In the genomic region with DNA sequence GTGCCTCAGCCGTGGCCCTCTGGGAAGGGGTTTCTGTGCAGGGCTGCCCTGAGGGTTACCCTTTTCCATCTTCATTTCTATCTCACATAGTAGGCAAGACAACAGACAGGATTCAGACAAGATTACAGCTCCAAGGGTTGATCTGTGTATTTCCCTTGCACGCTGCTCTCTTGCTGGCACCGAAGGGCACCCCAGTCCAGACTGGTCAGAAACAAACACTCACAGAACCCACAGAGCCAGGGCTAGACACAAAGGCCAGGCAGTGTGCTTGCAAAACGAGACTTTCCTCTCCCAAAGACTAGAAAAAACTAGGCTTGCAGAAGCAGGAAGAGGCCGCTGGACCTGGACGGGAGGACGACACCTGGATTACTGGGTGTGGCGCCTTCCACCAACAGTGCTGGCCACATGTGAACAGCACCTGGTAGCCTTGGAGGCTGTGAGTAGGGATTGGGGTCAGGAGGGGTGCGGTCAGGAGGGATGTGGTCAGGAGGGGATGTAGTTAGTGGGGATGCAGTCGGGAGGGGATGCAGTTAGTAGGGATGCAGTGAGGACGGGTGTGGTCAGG, we compare ENCODE assay signal across 22 cellular contexts.
DNase-seq lines count a peak whose midpoint lies in the region; ATAC-seq and TF ChIP-seq lines count a peak whose summit lies in the region.
"Had no signal": no experiment of that assay in that cellular context is flagged by ENCODE, and none has a peak within 500 bp of the region (broad histone marks: within the 10 kb centered on the region; RNA-seq: fewer than 3 reads in every experiment).

No MANE protein-coding gene starts in this region.

- no peak overlapping the region for H3K4ac ChIP-seq in mesenchymal stem cell (ENCODE audit: low read depth in 1 of 2, low read length in 2 of 2)

- H3K27me3 ChIP-seq in mesenchymal stem cell (ENCODE audit: control insufficient read depth in 1 of 2, insufficient read depth in 1 of 2, low read length in 2 of 2) (peaks cover 0 to 20% of the 10 kb centered on the region in 2 experiments), transverse colon (no peaks in the 10 kb centered on the region), vagina (no peaks in the 10 kb centered on the region)
- H3K27me3 ChIP-seq: gastroesophageal sphincter, SJSA1, tibial artery had no signal

- peak overlapping the region; percentile 91 for H2AK5ac ChIP-seq in mesenchymal stem cell (ENCODE audit: low read length, severe bottlenecking)

- no peak overlapping the region for H3K14ac ChIP-seq in mesenchymal stem cell (ENCODE audit: low read length in 2 of 2)

- intact Hi-C loops in transverse colon (cut with DNase I; ENCODE audit: low total_unique reads) (no loop called here), vagina (cut with DNase I) (no loop called here)

- TF ChIP-seq CTCF in transverse colon (IDR thresholded peaks at IDR 0.05): no peak
- no peak for TF ChIP-seq CTCF in vagina (IDR thresholded peaks at IDR 0.05)

- no peaks in the 10 kb centered on the region for H3K9me3 Mint-ChIP-seq in activated T-cell treated with anti-CD3 and anti-CD28 coated beads, Interleukin-2, amount 50 U/mL, for 72 hours
- no peaks in the 10 kb centered on the region for H3K9me3 Mint-ChIP-seq in activated T-cell treated with anti-CD3 and anti-CD28 coated beads, Interleukin-2, amount 50 U/mL, for 4 hours
- H3K9me3 Mint-ChIP-seq: dendritic cell treated with granulocyte-macrophage colony-stimulating factor and Interleukin-4, amounts not matched to agents 40 ng/mL and 50 ng/mL, for 4 days; H9 had no signal

- H2BK15ac ChIP-seq in mesenchymal stem cell (ENCODE audit: low read depth, poor library complexity, severe bottlenecking): no peak overlapping the region

- DNase-seq in activated T-cell treated with anti-CD3 and anti-CD28 coated beads, Interleukin-2, amount 50 U/mL, for 72 hours: no peak
- no peak for DNase-seq in activated T-cell treated with anti-CD3 and anti-CD28 coated beads, Interleukin-2, amount 50 U/mL, for 4 hours
- DNase-seq in caudate nucleus (lab: John Stamatoyannopoulos, UW) (no peak), mesenchymal stem cell (no peak), transverse colon (peak; percentile 61), vagina (ENCODE audit: extremely low spot score in 2 of 2) (no peak)
- DNase-seq: activated CD4-positive, alpha-beta T cell treated with anti-CD3 and anti-CD28 coated beads for 1 hour; GDM1; H9; naive B cell; NCI-H146; NCI-H2107; NCI-H748 treated with DMSO at 0.1 percent for 48 hours; occipital lobe; tibial artery had no signal

- H3K36me3 ChIP-seq in mesenchymal stem cell (ENCODE audit: control insufficient read depth in 1 of 2, insufficient read depth in 2 of 2, low read depth in 1 of 2, low read length in 2 of 2) (no peaks in the 10 kb centered on the region), transverse colon (no peaks in the 10 kb centered on the region), vagina (no peaks in the 10 kb centered on the region)
- H3K36me3 ChIP-seq: gastroesophageal sphincter, SJSA1, tibial artery had no signal

- H3K9ac ChIP-seq in mesenchymal stem cell (ENCODE audit: low read length): no peak overlapping the region

- H4K91ac ChIP-seq in mesenchymal stem cell (ENCODE audit: low read length): peak overlapping the region; percentile 52

- peak overlapping the region; percentile 60 to 61 for H2BK12ac ChIP-seq in mesenchymal stem cell (ENCODE audit: low read length in 2 of 2)

- no peak for ATAC-seq in activated T-cell treated with anti-CD3 and anti-CD28 coated beads, Interleukin-2, amount 50 U/mL, for 72 hours (replicated peaks in 1 of 2)
- ATAC-seq in activated T-cell treated with anti-CD3 and anti-CD28 coated beads, Interleukin-2, amount 50 U/mL, for 4 hours: no peak
- ATAC-seq in GM21528 (IDR thresholded peaks at IDR 0.05; ENCODE audit: low FRiP score, unreplicated experiment) (no peak), GM18498 (IDR thresholded peaks at IDR 0.05; ENCODE audit: unreplicated experiment) (no peak)
- ATAC-seq: gastroesophageal sphincter had no signal

- no peak overlapping the region for H3K4me3 ChIP-seq in mesenchymal stem cell (ENCODE audit: insufficient read depth in 1 of 2, low read depth in 1 of 2, low read length in 2 of 2)
- no peak overlapping the region for H3K4me3 ChIP-seq in transverse colon
- H3K4me3 ChIP-seq in vagina: no peak overlapping the region
- H3K4me3 ChIP-seq: gastroesophageal sphincter, hepatocyte, SJSA1, smooth muscle cell, tibial artery had no signal

- peak overlapping the region in 1 of 2 experiments; percentile 54 for H3K18ac ChIP-seq in mesenchymal stem cell (ENCODE audit: low read depth in 1 of 2, low read length in 2 of 2)

- peaks cover 38% of the 10 kb centered on the region for H3K4me1 Mint-ChIP-seq in activated T-cell treated with anti-CD3 and anti-CD28 coated beads, Interleukin-2, amount 50 U/mL, for 72 hours (ENCODE audit: low read depth)
- H3K4me1 Mint-ChIP-seq in activated T-cell treated with anti-CD3 and anti-CD28 coated beads, Interleukin-2, amount 50 U/mL, for 4 hours (ENCODE audit: low read depth): peaks cover 23% of the 10 kb centered on the region

- in situ Hi-C loops in transverse colon (cut with MboI; ENCODE audit: low pct_ligation_motif_present in 1 of 4, low pct_unique_long_range_greater_than_20kb in 1 of 4, low sequenced_read_pairs in 3 of 4): no loop called here

- TF ChIP-seq POLR2A in transverse colon (IDR thresholded peaks at IDR 0.05) (no peak), vagina (IDR thresholded peaks at IDR 0.05) (no peak)

- WGBS in mesenchymal stem cell: 97% methylated on average over 9 of the region's 11 CpGs
- WGBS in transverse colon (ENCODE audit: low coverage in 1 of 2), 2 donors: 68% methylated on average over 10 of the region's 11 CpGs; no CpG with 5 or more reads in 1 of the 2 donors

- H3K27ac Mint-ChIP-seq in activated T-cell treated with anti-CD3 and anti-CD28 coated beads, Interleukin-2, amount 50 U/mL, for 72 hours: peak overlapping the region; percentile 40
- H3K27ac Mint-ChIP-seq: dendritic cell treated with granulocyte-macrophage colony-stimulating factor and Interleukin-4, amounts not matched to agents 40 ng/mL and 50 ng/mL, for 4 days; H9; naive B cell had no signal

- H2AFZ ChIP-seq in mesenchymal stem cell (ENCODE audit: low read depth, low read length): no peak overlapping the region
- H2AFZ ChIP-seq: hepatocyte had no signal

- H3K27me3 Mint-ChIP-seq in activated T-cell treated with anti-CD3 and anti-CD28 coated beads, Interleukin-2, amount 50 U/mL, for 72 hours (ENCODE audit: low read depth): peaks cover 10% of the 10 kb centered on the region
- H3K27me3 Mint-ChIP-seq in activated T-cell treated with anti-CD3 and anti-CD28 coated beads, Interleukin-2, amount 50 U/mL, for 4 hours (ENCODE audit: low read depth): no peaks in the 10 kb centered on the region

- peaks cover 0 to 3% of the 10 kb centered on the region in 2 donors for H3K36me3 Mint-ChIP-seq in activated T-cell treated with anti-CD3 and anti-CD28 coated beads, Interleukin-2, amount 50 U/mL, for 72 hours (ENCODE audit: insufficient read depth in 2 of 2)
- no peaks in the 10 kb centered on the region for H3K36me3 Mint-ChIP-seq in activated T-cell treated with anti-CD3 and anti-CD28 coated beads, Interleukin-2, amount 50 U/mL, for 4 hours (ENCODE audit: insufficient read depth)
- H3K36me3 Mint-ChIP-seq: naive B cell had no signal

- H3K4me3 Mint-ChIP-seq in activated T-cell treated with anti-CD3 and anti-CD28 coated beads, Interleukin-2, amount 50 U/mL, for 72 hours: peak overlapping the region in 1 of 2 donors; percentile 29
- H3K4me3 Mint-ChIP-seq in activated T-cell treated with anti-CD3 and anti-CD28 coated beads, Interleukin-2, amount 50 U/mL, for 4 hours: no peak overlapping the region
- H3K4me3 Mint-ChIP-seq: dendritic cell treated with granulocyte-macrophage colony-stimulating factor and Interleukin-4, amounts not matched to agents 40 ng/mL and 50 ng/mL, for 4 days had no signal

- H3K27ac ChIP-seq in caudate nucleus (ENCODE audit: low read depth, low read length) (peak overlapping the region; percentile 84), mesenchymal stem cell (ENCODE audit: low read length, poor library complexity, severe bottlenecking) (no peak overlapping the region), transverse colon (peak overlapping the region; percentile 38 to 62 (median 41)), vagina (no peak overlapping the region)
- H3K27ac ChIP-seq: gastroesophageal sphincter, hepatocyte, SJSA1, tibial artery had no signal

- H2BK120ac ChIP-seq in mesenchymal stem cell (ENCODE audit: low read depth, low read length): no peak overlapping the region

- H3K9me3 ChIP-seq in mesenchymal stem cell (ENCODE audit: control insufficient read depth, low read length) (no peaks in the 10 kb centered on the region), transverse colon (no peaks in the 10 kb centered on the region), vagina (no peaks in the 10 kb centered on the region)
- H3K9me3 ChIP-seq: gastroesophageal sphincter, SJSA1, tibial artery had no signal

- no peaks in the 10 kb centered on the region for H3K79me1 ChIP-seq in mesenchymal stem cell (replicated peaks; ENCODE audit: low read length, poor library complexity, severe bottlenecking)

- TF ChIP-seq EP300 in transverse colon (IDR thresholded peaks at IDR 0.05; ENCODE audit: low read depth): no peak

- no peak overlapping the region for H3K23ac ChIP-seq in mesenchymal stem cell (ENCODE audit: low read length in 2 of 2)

- H4K8ac ChIP-seq in mesenchymal stem cell (ENCODE audit: low read length): peak overlapping the region; percentile 33

- peaks cover 6% of the 10 kb centered on the region for H3K4me1 ChIP-seq in mesenchymal stem cell (ENCODE audit: control insufficient read depth, insufficient read depth, low read depth, low read length)
- peaks cover 0 to 30% (median 12%) of the 10 kb centered on the region in 4 donors for H3K4me1 ChIP-seq in transverse colon
- peaks cover 13% of the 10 kb centered on the region for H3K4me1 ChIP-seq in vagina

- H2BK5ac ChIP-seq in mesenchymal stem cell (ENCODE audit: low read depth, low read length, poor library complexity, severe bottlenecking): no peak overlapping the region

- no peak overlapping the region for H3K4me2 ChIP-seq in mesenchymal stem cell (ENCODE audit: low read length, poor library complexity, severe bottlenecking)
- H3K4me2 ChIP-seq: hepatocyte, smooth muscle cell had no signal

Comparison
In these comparisons a context has a peak if more than half of its experiments do, and no peak if none do; other contexts are left out.
1. H3K27ac ChIP-seq: peak in caudate nucleus (single experiment) and transverse colon (4 of 4); none in mesenchymal stem cell (single experiment) and vagina (single experiment).